1 cellular context compared by ENCODE assay signal in genomic region chr1:17440074-17440826, GRCh38.
TF ChIP-seq lines count a peak whose summit lies in the region.

No MANE protein-coding gene starts in this region.

TF ChIP-seq in K562, 482 proteins besides CTCF, POLR2A, EP300 and RAD21 (continued from another document and continues in another):
- peak in 1 of 2 experiments; percentile 57; a peak in 1 of 4 replicates for TF ChIP-seq MAZ (CRISPR knock-in tag; conservative IDR thresholded peaks at IDR 0.05 in 1 of 2, IDR thresholded peaks at IDR 0.05 in 1 of 2)
- TF ChIP-seq TRIM24 (IDR thresholded peaks at IDR 0.05) = no peak
- no peak for TF ChIP-seq BDP1 (IDR thresholded peaks at IDR 0.05; ENCODE audit: insufficient read depth, insufficient read length)
- no peak for TF ChIP-seq SLC30A9 (CRISPR knock-in tag; IDR thresholded peaks at IDR 0.05)
- no peak for TF ChIP-seq HOXB6 (CRISPR knock-in tag; IDR thresholded peaks at IDR 0.05; ENCODE audit: borderline replicate concordance)
- no peak; the same call in 1 of the 2 replicates for TF ChIP-seq LEF1 (IDR thresholded peaks at IDR 0.05)
- TF ChIP-seq CEBPB (tag; IDR thresholded peaks at IDR 0.05) = no peak
- TF ChIP-seq CEBPG (CRISPR knock-in tag; IDR thresholded peaks at IDR 0.05) = no peak
- TF ChIP-seq CEBPG (tag; conservative IDR thresholded peaks at IDR 0.05 in 1 of 2, IDR thresholded peaks at IDR 0.05 in 1 of 2) = no peak
- TF ChIP-seq ZNF780A (CRISPR knock-in tag; IDR thresholded peaks at IDR 0.05) = no peak
- TF ChIP-seq STAT5B (CRISPR knock-in tag; IDR thresholded peaks at IDR 0.05) = no peak
- no peak for TF ChIP-seq ZNF696 (CRISPR knock-in tag; conservative IDR thresholded peaks at IDR 0.05)
- TF ChIP-seq ATF1 (CRISPR knock-in tag; IDR thresholded peaks at IDR 0.05) = no peak
- TF ChIP-seq ATF1 (tag; IDR thresholded peaks at IDR 0.05) = 0 out of 2 replicates have a peak, but pooled peaks have one; percentile 12
- no peak for TF ChIP-seq KLF1 (tag; IDR thresholded peaks at IDR 0.05)
- TF ChIP-seq ZNF217 (CRISPR knock-in tag; IDR thresholded peaks at IDR 0.05) = no peak
- TF ChIP-seq SAFB (IDR thresholded peaks at IDR 0.05; ENCODE audit: borderline replicate concordance, low read depth, low read length) = no peak
- TF ChIP-seq, protein P1, sequence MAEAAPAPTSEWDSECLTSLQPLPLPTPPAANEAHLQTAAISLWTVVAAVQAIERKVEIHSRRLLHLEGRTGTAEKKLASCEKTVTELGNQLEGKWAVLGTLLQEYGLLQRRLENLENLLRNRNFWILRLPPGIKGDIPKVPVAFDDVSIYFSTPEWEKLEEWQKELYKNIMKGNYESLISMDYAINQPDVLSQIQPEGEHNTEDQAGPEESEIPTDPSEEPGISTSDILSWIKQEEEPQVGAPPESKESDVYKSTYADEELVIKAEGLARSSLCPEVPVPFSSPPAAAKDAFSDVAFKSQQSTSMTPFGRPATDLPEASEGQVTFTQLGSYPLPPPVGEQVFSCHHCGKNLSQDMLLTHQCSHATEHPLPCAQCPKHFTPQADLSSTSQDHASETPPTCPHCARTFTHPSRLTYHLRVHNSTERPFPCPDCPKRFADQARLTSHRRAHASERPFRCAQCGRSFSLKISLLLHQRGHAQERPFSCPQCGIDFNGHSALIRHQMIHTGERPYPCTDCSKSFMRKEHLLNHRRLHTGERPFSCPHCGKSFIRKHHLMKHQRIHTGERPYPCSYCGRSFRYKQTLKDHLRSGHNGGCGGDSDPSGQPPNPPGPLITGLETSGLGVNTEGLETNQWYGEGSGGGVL (CRISPR knock-in tag; IDR thresholded peaks at IDR 0.05) = no peak
- no peak for TF ChIP-seq SMARCA4 (IDR thresholded peaks at IDR 0.05)
- TF ChIP-seq E2F6 (IDR thresholded peaks at IDR 0.05; ENCODE audit: borderline replicate concordance in 1 of 2, extremely low read depth in 1 of 2, insufficient read depth in 1 of 2, insufficient read length in 1 of 2, low read depth in 1 of 2, low read length in 1 of 2, poor library complexity in 1 of 2, severe bottlenecking in 1 of 2) = peak in 1 of 2 experiments; percentile 26
- TF ChIP-seq RBFOX2 (IDR thresholded peaks at IDR 0.05; ENCODE audit: low read depth, low read length) = peak; percentile 57
- TF ChIP-seq HDGF (IDR thresholded peaks at IDR 0.05) = no peak
- TF ChIP-seq ZNF79 (CRISPR knock-in tag; IDR thresholded peaks at IDR 0.05; ENCODE audit: low read depth) = no peak
- TF ChIP-seq, protein P2, sequence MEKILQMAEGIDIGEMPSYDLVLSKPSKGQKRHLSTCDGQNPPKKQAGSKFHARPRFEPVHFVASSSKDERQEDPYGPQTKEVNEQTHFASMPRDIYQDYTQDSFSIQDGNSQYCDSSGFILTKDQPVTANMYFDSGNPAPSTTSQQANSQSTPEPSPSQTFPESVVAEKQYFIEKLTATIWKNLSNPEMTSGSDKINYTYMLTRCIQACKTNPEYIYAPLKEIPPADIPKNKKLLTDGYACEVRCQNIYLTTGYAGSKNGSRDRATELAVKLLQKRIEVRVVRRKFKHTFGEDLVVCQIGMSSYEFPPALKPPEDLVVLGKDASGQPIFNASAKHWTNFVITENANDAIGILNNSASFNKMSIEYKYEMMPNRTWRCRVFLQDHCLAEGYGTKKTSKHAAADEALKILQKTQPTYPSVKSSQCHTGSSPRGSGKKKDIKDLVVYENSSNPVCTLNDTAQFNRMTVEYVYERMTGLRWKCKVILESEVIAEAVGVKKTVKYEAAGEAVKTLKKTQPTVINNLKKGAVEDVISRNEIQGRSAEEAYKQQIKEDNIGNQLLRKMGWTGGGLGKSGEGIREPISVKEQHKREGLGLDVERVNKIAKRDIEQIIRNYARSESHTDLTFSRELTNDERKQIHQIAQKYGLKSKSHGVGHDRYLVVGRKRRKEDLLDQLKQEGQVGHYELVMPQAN (IDR thresholded peaks at IDR 0.05; ENCODE audit: borderline replicate concordance) = no peak
- no peak for TF ChIP-seq ADNP (tag; IDR thresholded peaks at IDR 0.05)
- peak; percentile 58; the same call in 1 of the 2 replicates for TF ChIP-seq GABPB1 (CRISPR knock-in tag; IDR thresholded peaks at IDR 0.05)
- no peak for TF ChIP-seq ZNF23 (CRISPR knock-in tag; IDR thresholded peaks at IDR 0.05)
- TF ChIP-seq OTX1 (CRISPR knock-in tag; IDR thresholded peaks at IDR 0.05) = no peak
- TF ChIP-seq MCM3 (IDR thresholded peaks at IDR 0.05) = no peak
- no peak for TF ChIP-seq ZKSCAN8 (CRISPR knock-in tag; IDR thresholded peaks at IDR 0.05)
- TF ChIP-seq, protein P3, sequence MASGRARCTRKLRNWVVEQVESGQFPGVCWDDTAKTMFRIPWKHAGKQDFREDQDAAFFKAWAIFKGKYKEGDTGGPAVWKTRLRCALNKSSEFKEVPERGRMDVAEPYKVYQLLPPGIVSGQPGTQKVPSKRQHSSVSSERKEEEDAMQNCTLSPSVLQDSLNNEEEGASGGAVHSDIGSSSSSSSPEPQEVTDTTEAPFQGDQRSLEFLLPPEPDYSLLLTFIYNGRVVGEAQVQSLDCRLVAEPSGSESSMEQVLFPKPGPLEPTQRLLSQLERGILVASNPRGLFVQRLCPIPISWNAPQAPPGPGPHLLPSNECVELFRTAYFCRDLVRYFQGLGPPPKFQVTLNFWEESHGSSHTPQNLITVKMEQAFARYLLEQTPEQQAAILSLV (tag; IDR thresholded peaks at IDR 0.05) = no peak
- TF ChIP-seq LARP7 (IDR thresholded peaks at IDR 0.05) = no peak
- no peak for TF ChIP-seq MAFG (tag; conservative IDR thresholded peaks at IDR 0.05)
- TF ChIP-seq PCBP1 (IDR thresholded peaks at IDR 0.05; ENCODE audit: low read depth, low read length, poor library complexity, severe bottlenecking) = no peak
- TF ChIP-seq SREBF1 (IDR thresholded peaks at IDR 0.05; ENCODE audit: borderline replicate concordance, low read depth, low read length) = no peak
- no peak for TF ChIP-seq ELK1 (CRISPR knock-in tag; IDR thresholded peaks at IDR 0.05)
- TF ChIP-seq ZNF561 (CRISPR knock-in tag; conservative IDR thresholded peaks at IDR 0.05) = no peak
- no peak for TF ChIP-seq TFAM (CRISPR knock-in tag; conservative IDR thresholded peaks at IDR 0.05)
- TF ChIP-seq CBX2 (IDR thresholded peaks at IDR 0.05; ENCODE audit: insufficient read depth, low read length, poor library complexity, severe bottlenecking) = no peak
- no peak for TF ChIP-seq PHB2 (IDR thresholded peaks at IDR 0.05; ENCODE audit: low read depth)
- no peak for TF ChIP-seq THRAP3 (IDR thresholded peaks at IDR 0.05; ENCODE audit: borderline replicate concordance)
- TF ChIP-seq, protein P4, sequence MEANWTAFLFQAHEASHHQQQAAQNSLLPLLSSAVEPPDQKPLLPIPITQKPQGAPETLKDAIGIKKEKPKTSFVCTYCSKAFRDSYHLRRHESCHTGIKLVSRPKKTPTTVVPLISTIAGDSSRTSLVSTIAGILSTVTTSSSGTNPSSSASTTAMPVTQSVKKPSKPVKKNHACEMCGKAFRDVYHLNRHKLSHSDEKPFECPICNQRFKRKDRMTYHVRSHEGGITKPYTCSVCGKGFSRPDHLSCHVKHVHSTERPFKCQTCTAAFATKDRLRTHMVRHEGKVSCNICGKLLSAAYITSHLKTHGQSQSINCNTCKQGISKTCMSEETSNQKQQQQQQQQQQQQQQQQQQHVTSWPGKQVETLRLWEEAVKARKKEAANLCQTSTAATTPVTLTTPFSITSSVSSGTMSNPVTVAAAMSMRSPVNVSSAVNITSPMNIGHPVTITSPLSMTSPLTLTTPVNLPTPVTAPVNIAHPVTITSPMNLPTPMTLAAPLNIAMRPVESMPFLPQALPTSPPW (CRISPR knock-in tag; IDR thresholded peaks at IDR 0.05) = no peak
- no peak for TF ChIP-seq ZNF324 (CRISPR knock-in tag; IDR thresholded peaks at IDR 0.05)
- TF ChIP-seq MAFK (IDR thresholded peaks at IDR 0.05; ENCODE audit: low read length) = no peak
- TF ChIP-seq SP2 (IDR thresholded peaks at IDR 0.05; ENCODE audit: extremely low read depth, low read depth, low read length, poor library complexity, severe bottlenecking) = no peak
- TF ChIP-seq ARNT (IDR thresholded peaks at IDR 0.05) = 0 out of 4 replicates have a peak, but pooled peaks of 1 of the 2 experiments have one; percentile 19
- TF ChIP-seq ILK (tag; IDR thresholded peaks at IDR 0.05; ENCODE audit: borderline replicate concordance, low read depth) = no peak
- no peak for TF ChIP-seq HMG20A (CRISPR knock-in tag; conservative IDR thresholded peaks at IDR 0.05)
- TF ChIP-seq TAF9B (IDR thresholded peaks at IDR 0.05; ENCODE audit: partially characterized antibody) = no peak
- TF ChIP-seq ZNF583 (CRISPR knock-in tag; IDR thresholded peaks at IDR 0.05) = no peak
- TF ChIP-seq, protein P5, sequence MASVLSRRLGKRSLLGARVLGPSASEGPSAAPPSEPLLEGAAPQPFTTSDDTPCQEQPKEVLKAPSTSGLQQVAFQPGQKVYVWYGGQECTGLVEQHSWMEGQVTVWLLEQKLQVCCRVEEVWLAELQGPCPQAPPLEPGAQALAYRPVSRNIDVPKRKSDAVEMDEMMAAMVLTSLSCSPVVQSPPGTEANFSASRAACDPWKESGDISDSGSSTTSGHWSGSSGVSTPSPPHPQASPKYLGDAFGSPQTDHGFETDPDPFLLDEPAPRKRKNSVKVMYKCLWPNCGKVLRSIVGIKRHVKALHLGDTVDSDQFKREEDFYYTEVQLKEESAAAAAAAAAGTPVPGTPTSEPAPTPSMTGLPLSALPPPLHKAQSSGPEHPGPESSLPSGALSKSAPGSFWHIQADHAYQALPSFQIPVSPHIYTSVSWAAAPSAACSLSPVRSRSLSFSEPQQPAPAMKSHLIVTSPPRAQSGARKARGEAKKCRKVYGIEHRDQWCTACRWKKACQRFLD (CRISPR knock-in tag; IDR thresholded peaks at IDR 0.05) = no peak
- TF ChIP-seq, protein P6, sequence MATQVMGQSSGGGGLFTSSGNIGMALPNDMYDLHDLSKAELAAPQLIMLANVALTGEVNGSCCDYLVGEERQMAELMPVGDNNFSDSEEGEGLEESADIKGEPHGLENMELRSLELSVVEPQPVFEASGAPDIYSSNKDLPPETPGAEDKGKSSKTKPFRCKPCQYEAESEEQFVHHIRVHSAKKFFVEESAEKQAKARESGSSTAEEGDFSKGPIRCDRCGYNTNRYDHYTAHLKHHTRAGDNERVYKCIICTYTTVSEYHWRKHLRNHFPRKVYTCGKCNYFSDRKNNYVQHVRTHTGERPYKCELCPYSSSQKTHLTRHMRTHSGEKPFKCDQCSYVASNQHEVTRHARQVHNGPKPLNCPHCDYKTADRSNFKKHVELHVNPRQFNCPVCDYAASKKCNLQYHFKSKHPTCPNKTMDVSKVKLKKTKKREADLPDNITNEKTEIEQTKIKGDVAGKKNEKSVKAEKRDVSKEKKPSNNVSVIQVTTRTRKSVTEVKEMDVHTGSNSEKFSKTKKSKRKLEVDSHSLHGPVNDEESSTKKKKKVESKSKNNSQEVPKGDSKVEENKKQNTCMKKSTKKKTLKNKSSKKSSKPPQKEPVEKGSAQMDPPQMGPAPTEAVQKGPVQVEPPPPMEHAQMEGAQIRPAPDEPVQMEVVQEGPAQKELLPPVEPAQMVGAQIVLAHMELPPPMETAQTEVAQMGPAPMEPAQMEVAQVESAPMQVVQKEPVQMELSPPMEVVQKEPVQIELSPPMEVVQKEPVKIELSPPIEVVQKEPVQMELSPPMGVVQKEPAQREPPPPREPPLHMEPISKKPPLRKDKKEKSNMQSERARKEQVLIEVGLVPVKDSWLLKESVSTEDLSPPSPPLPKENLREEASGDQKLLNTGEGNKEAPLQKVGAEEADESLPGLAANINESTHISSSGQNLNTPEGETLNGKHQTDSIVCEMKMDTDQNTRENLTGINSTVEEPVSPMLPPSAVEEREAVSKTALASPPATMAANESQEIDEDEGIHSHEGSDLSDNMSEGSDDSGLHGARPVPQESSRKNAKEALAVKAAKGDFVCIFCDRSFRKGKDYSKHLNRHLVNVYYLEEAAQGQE (CRISPR knock-in tag; IDR thresholded peaks at IDR 0.05; ENCODE audit: low read depth) = no peak
- TF ChIP-seq SP1 (CRISPR knock-in tag; IDR thresholded peaks at IDR 0.05) = 0 out of 2 replicates have a peak, but pooled peaks have one; percentile 41
- no peak for TF ChIP-seq RBM39 (optimal IDR thresholded peaks at IDR 0.05; ENCODE audit: low read depth, low read length)
- no peak for TF ChIP-seq TCF7 (IDR thresholded peaks at IDR 0.05; ENCODE audit: borderline replicate concordance)
- no peak for TF ChIP-seq MYBL2 (IDR thresholded peaks at IDR 0.05; ENCODE audit: low read depth)
- TF ChIP-seq MYBL2 (CRISPR knock-in tag; IDR thresholded peaks at IDR 0.05; ENCODE audit: borderline replicate concordance) = no peak
- TF ChIP-seq, protein P7, sequence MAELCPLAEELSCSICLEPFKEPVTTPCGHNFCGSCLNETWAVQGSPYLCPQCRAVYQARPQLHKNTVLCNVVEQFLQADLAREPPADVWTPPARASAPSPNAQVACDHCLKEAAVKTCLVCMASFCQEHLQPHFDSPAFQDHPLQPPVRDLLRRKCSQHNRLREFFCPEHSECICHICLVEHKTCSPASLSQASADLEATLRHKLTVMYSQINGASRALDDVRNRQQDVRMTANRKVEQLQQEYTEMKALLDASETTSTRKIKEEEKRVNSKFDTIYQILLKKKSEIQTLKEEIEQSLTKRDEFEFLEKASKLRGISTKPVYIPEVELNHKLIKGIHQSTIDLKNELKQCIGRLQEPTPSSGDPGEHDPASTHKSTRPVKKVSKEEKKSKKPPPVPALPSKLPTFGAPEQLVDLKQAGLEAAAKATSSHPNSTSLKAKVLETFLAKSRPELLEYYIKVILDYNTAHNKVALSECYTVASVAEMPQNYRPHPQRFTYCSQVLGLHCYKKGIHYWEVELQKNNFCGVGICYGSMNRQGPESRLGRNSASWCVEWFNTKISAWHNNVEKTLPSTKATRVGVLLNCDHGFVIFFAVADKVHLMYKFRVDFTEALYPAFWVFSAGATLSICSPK (IDR thresholded peaks at IDR 0.05; ENCODE audit: borderline replicate concordance) = no peak
